ENCODE assay signal across 21 cellular contexts in genomic region chr2:173150963-173151362, GRCh38.
DNase-seq lines count a peak whose midpoint lies in the region; ATAC-seq, FAIRE-seq and TF ChIP-seq lines count a peak whose summit lies in the region.
"Had no signal": no experiment of that assay in that cellular context is flagged by ENCODE, and none has a peak within 500 bp of the region (broad histone marks: within the 10 kb centered on the region; RNA-seq: fewer than 3 reads in every experiment).

No MANE protein-coding gene starts in this region.

- peaks cover 26% of the 10 kb centered on the region for H3K4me1 ChIP-seq in PC-9 (replicated peaks; ENCODE audit: insufficient read depth)
- H3K4me1 ChIP-seq: pancreas had no signal

- H3K79me2 ChIP-seq in PC-9 (ENCODE audit: low read depth), result peaks cover 25% of the 10 kb centered on the region

- no peaks in the 10 kb centered on the region for H3K9me3 ChIP-seq in PC-9 (ENCODE audit: insufficient read depth, low read depth)
- H3K9me3 ChIP-seq: esophagus squamous epithelium, pancreas, vagina had no signal

- BruUV-seq in PC-9 (replicated peaks; lab: Mats Ljungman, UMichigan), result no TSS peak

- no peaks in the 10 kb centered on the region for H4K20me1 ChIP-seq in PC-9 (ENCODE audit: insufficient read depth)

- H3K4me3 ChIP-seq in PC-9, result no peak overlapping the region
- no peak overlapping the region for H3K4me3 ChIP-seq in bronchial epithelial cell (ENCODE audit: low read depth, low read length)
- H3K4me3 ChIP-seq: esophagus squamous epithelium, K562, pancreas, vagina had no signal

- CTCF ChIA-PET in PC-9 (lab: Charles Lee), result interaction anchor here (0.7 kb wide), 1 partner anchor 93 kb away, joined by 4 read pairs; no protein-coding TSS in a partner anchor
- CTCF ChIA-PET in activated CD4-positive, alpha-beta memory T cell treated with anti-CD3 and anti-CD28 coated beads, Interleukin-2, amount 10 ng/mL, durations not matched to agents 7 days and 5 days (lab: Charles Lee), result no interaction called here

- H3K4me2 ChIP-seq in PC-9, result no peak overlapping the region

- FAIRE-seq in H54 (lab: Jason Lieb, UNC) (peak; percentile 45), bronchial epithelial cell (lab: Jason Lieb, UNC) (no peak)
- FAIRE-seq: K562, pancreas had no signal

- DNase-seq in H54 (ENCODE audit: insufficient read length, low spot score), result no peak
- DNase-seq in PC-9, result no peak
- DNase-seq in bronchial epithelial cell (ENCODE audit: low read depth), result peak; percentile 28
- no peak for DNase-seq in natural killer cell treated with Interleukin-12 subunit alpha and Interleukin-12 subunit beta and Interleukin-15 and Interleukin-18, amount 100 ng/mL, for 72 hours (ENCODE audit: low spot score)
- no peak for DNase-seq in activated CD4-positive, alpha-beta memory T cell treated with anti-CD3 and anti-CD28 coated beads, Interleukin-2, amount 10 ng/mL, durations not matched to agents 7 days and 5 days
- no peak for DNase-seq in stimulated activated CD4-positive, alpha-beta T cell treated with anti-CD3 and anti-CD28 coated beads, Interleukin-1b, Interleukin-23, amount 100 ng/mL, for 48 hours
- DNase-seq in SK-N-DZ (ENCODE audit: low spot score), result no peak
- DNase-seq: activated CD4-positive, CD25-positive, alpha-beta regulatory T cell treated with anti-CD3 and anti-CD28 coated beads, Interleukin-2, amount 50 U/mL, for 72 hours; CD4-positive, alpha-beta memory T cell; effector CD4-positive, alpha-beta T cell; esophagus squamous epithelium; glutamatergic neuron; naive thymus-derived CD4-positive, alpha-beta T cell; NCI-H1694; NCI-H526 treated with DMSO at 0.1 percent for 48 hours; pancreas had no signal

- peak overlapping the region; percentile 78 for H3K4me3 Mint-ChIP-seq in natural killer cell treated with Interleukin-12 subunit alpha and Interleukin-12 subunit beta and Interleukin-15 and Interleukin-18, amount 100 ng/mL, for 72 hours
- H3K4me3 Mint-ChIP-seq in activated CD4-positive, alpha-beta memory T cell treated with anti-CD3 and anti-CD28 coated beads, Interleukin-2, amount 10 ng/mL, durations not matched to agents 7 days and 5 days, result no peak overlapping the region
- H3K4me3 Mint-ChIP-seq: activated naive CD8-positive, alpha-beta T cell; CD4-positive, alpha-beta memory T cell; naive thymus-derived CD4-positive, alpha-beta T cell had no signal

- H3K27ac Mint-ChIP-seq in natural killer cell treated with Interleukin-12 subunit alpha and Interleukin-12 subunit beta and Interleukin-15 and Interleukin-18, amount 100 ng/mL, for 72 hours, result peak overlapping the region; percentile 91 to 98
- H3K27ac Mint-ChIP-seq in activated CD4-positive, alpha-beta memory T cell treated with anti-CD3 and anti-CD28 coated beads, Interleukin-2, amount 10 ng/mL, durations not matched to agents 7 days and 5 days, result no peak overlapping the region
- H3K27ac Mint-ChIP-seq: activated naive CD8-positive, alpha-beta T cell had no signal

- no peaks in the 10 kb centered on the region for H3K27me3 Mint-ChIP-seq in natural killer cell treated with Interleukin-12 subunit alpha and Interleukin-12 subunit beta and Interleukin-15 and Interleukin-18, amount 100 ng/mL, for 72 hours
- peaks cover 3% of the 10 kb centered on the region for H3K27me3 Mint-ChIP-seq in activated CD4-positive, alpha-beta memory T cell treated with anti-CD3 and anti-CD28 coated beads, Interleukin-2, amount 10 ng/mL, durations not matched to agents 7 days and 5 days
- H3K27me3 Mint-ChIP-seq: CD4-positive, alpha-beta memory T cell had no signal

- H3K4me1 Mint-ChIP-seq in natural killer cell treated with Interleukin-12 subunit alpha and Interleukin-12 subunit beta and Interleukin-15 and Interleukin-18, amount 100 ng/mL, for 72 hours (ENCODE audit: low read depth in 2 of 2), result peaks cover 56 to 61% of the 10 kb centered on the region in 2 donors
- peaks cover 31% of the 10 kb centered on the region for H3K4me1 Mint-ChIP-seq in activated CD4-positive, alpha-beta memory T cell treated with anti-CD3 and anti-CD28 coated beads, Interleukin-2, amount 10 ng/mL, durations not matched to agents 7 days and 5 days

- no peak for TF ChIP-seq CTCF in PC-9 (conservative IDR thresholded peaks at IDR 0.05)
- no peak for TF ChIP-seq CTCF in bronchial epithelial cell (IDR thresholded peaks at IDR 0.05; ENCODE audit: insufficient read depth, low read length, severe bottlenecking)

- intact Hi-C loops in PC-9 (cut with micrococcal nuclease; ENCODE audit: unreplicated experiment), result no loop called here

- H3K27me3 ChIP-seq in PC-9 (ENCODE audit: insufficient read depth, low read depth) (no peaks in the 10 kb centered on the region), bronchial epithelial cell (ENCODE audit: control insufficient read depth, insufficient read depth, low read length) (no peaks in the 10 kb centered on the region)
- H3K27me3 ChIP-seq: esophagus squamous epithelium, pancreas, vagina had no signal

- POLR2A ChIA-PET in PC-9 (lab: Charles Lee; ENCODE audit: unreplicated experiment), result interaction anchor here (0.7 kb wide), 1 partner anchor 1233 kb away, joined by 3 read pairs; no protein-coding TSS in a partner anchor
- POLR2A ChIA-PET in activated CD4-positive, alpha-beta memory T cell treated with anti-CD3 and anti-CD28 coated beads, Interleukin-2, amount 10 ng/mL, durations not matched to agents 7 days and 5 days (lab: Charles Lee), result interaction anchor here (1.0 to 2.8 kb wide), 3 partner anchors 13 to 74 kb away, joined by 4 to 6 read pairs (median 6); no protein-coding TSS in a partner anchor

- H3K36me3 Mint-ChIP-seq in natural killer cell treated with Interleukin-12 subunit alpha and Interleukin-12 subunit beta and Interleukin-15 and Interleukin-18, amount 100 ng/mL, for 72 hours, result peaks cover 21% of the 10 kb centered on the region
- H3K36me3 Mint-ChIP-seq in activated CD4-positive, alpha-beta memory T cell treated with anti-CD3 and anti-CD28 coated beads, Interleukin-2, amount 10 ng/mL, durations not matched to agents 7 days and 5 days (ENCODE audit: low read depth), result peaks cover 8% of the 10 kb centered on the region
- H3K36me3 Mint-ChIP-seq: activated naive CD8-positive, alpha-beta T cell; CD4-positive, alpha-beta memory T cell had no signal

- H3K27ac ChIP-seq in PC-9, result peak overlapping the region; percentile 74
- H3K27ac ChIP-seq: pancreas, vagina had no signal

- H3F3A ChIP-seq in PC-9 (ENCODE audit: insufficient read depth, low read depth), result peaks cover 33% of the 10 kb centered on the region

- H3K9me3 Mint-ChIP-seq in natural killer cell treated with Interleukin-12 subunit alpha and Interleukin-12 subunit beta and Interleukin-15 and Interleukin-18, amount 100 ng/mL, for 72 hours, result peaks cover 4% of the 10 kb centered on the region
- no peaks in the 10 kb centered on the region for H3K9me3 Mint-ChIP-seq in activated CD4-positive, alpha-beta memory T cell treated with anti-CD3 and anti-CD28 coated beads, Interleukin-2, amount 10 ng/mL, durations not matched to agents 7 days and 5 days

- no peaks in the 10 kb centered on the region for H3K9me2 ChIP-seq in PC-9 (ENCODE audit: insufficient read depth)

- no peak for TF ChIP-seq POLR2A in H54 (IDR thresholded peaks at IDR 0.05; ENCODE audit: low read depth, low read length)

- ATAC-seq in natural killer cell treated with Interleukin-12 subunit alpha and Interleukin-12 subunit beta and Interleukin-15 and Interleukin-18, amount 100 ng/mL, for 72 hours, result no peak
- ATAC-seq: K562, Right ventricle myocardium inferior, sciatic nerve had no signal

- H2AFZ ChIP-seq in PC-9, result no peak overlapping the region

- H3K36me3 ChIP-seq in PC-9 (ENCODE audit: low read depth), result no peaks in the 10 kb centered on the region
- H3K36me3 ChIP-seq in bronchial epithelial cell (ENCODE audit: control insufficient read depth, insufficient read depth, low read length), result no peaks in the 10 kb centered on the region
- H3K36me3 ChIP-seq: esophagus squamous epithelium, pancreas, vagina had no signal
